Comparison of ENCODE assay signal across 14 cellular contexts in the genomic region with DNA sequence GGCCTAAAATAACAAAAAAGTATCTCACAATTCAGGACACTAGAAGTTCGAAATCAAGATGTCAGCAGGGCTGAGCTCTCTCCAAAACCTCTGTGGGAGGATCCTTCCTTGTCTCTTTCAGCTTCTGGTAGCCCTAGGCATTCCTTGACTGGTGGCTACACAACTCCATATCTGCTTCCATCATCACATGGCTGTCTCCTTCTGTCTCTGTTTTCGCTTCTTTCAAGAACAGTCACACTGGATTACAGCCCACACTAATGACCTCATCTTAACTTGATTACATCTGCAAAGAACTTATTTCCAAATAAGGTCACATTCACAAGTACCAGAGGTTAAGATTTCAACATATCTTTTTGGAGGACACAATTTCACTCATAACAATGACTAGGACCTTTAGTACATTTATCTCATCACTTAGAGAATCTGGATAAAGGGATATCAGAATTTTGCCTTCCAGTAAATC.
A peak's percentile ranks its signal among the peaks of the same experiment; 100 is the strongest.
DNase-seq lines count a peak whose midpoint lies in the region; ATAC-seq and TF ChIP-seq lines count a peak whose summit lies in the region.
"Had no signal": no experiment of that assay in that cellular context is flagged by ENCODE, and none has a peak within 500 bp of the region (broad histone marks: within the 10 kb centered on the region; RNA-seq: fewer than 3 reads in every experiment).

No MANE protein-coding gene starts in this region.

- H3K27ac Mint-ChIP-seq in neural progenitor cell = no peak overlapping the region
- H3K27ac Mint-ChIP-seq: activated CD4-positive, alpha-beta T cell treated with anti-CD3 and anti-CD28 coated beads, Interleukin-2, amount 10 ng/mL, durations not matched to agents 7 days and 5 days; activated naive CD4-positive, alpha-beta T cell treated with anti-CD3 and anti-CD28 coated beads, Interleukin-2, amount 50 U/mL, for 72 hours; endodermal cell; immature natural killer cell had no signal

- H3K9me2 ChIP-seq in HCT116 (ENCODE audit: insufficient read depth) = no peaks in the 10 kb centered on the region

- in situ Hi-C loops in transverse colon (cut with MboI; ENCODE audit: low pct_ligation_motif_present in 1 of 4, low pct_unique_long_range_greater_than_20kb in 1 of 4, low sequenced_read_pairs in 3 of 4) = no loop called here

- TF ChIP-seq RAD21 in HCT116 (IDR thresholded peaks at IDR 0.05; ENCODE audit: low read depth) = no peak

- BruUV-seq in HCT116 (replicated peaks; lab: Mats Ljungman, UMichigan) = no TSS peak

- H3K27me3 ChIP-seq in HCT116 (ENCODE audit: insufficient read depth, low read length) (no peaks in the 10 kb centered on the region), transverse colon (no peaks in the 10 kb centered on the region), neural progenitor cell (no peaks in the 10 kb centered on the region)
- H3K27me3 ChIP-seq: neutrophil had no signal

- peaks cover 6% of the 10 kb centered on the region for H3K27me3 Mint-ChIP-seq in neural progenitor cell (ENCODE audit: insufficient read depth, low read depth)

- no peaks in the 10 kb centered on the region for H3K4me1 ChIP-seq in HCT116 (ENCODE audit: control insufficient read depth in 1 of 2, insufficient read depth in 2 of 2, low read length in 2 of 2)
- no peaks in the 10 kb centered on the region for H3K4me1 ChIP-seq in transverse colon
- no peaks in the 10 kb centered on the region for H3K4me1 ChIP-seq in neural progenitor cell

- H3K79me2 ChIP-seq in HCT116 (ENCODE audit: insufficient read depth, low read length) (no peaks in the 10 kb centered on the region), neural progenitor cell (ENCODE audit: low read depth) (no peaks in the 10 kb centered on the region)

- POLR2A ChIA-PET in HCT116 (lab: Charles Lee) = no interaction called here

- TF ChIP-seq EP300 in transverse colon (IDR thresholded peaks at IDR 0.05; ENCODE audit: low read depth) = no peak

- RAD21 ChIA-PET in HCT116 (lab: Charles Lee; ENCODE audit: low non-redundant PET in 1 of 2, low total read pairs in 2 of 2, uncharacterized antibody in 2 of 2, unreplicated experiment in 2 of 2) = no interaction called here

- CTCF ChIA-PET in HCT116 (lab: Charles Lee) = no interaction called here

- no peak for ATAC-seq in HCT116
- ATAC-seq: activated naive CD4-positive, alpha-beta T cell treated with anti-CD3 and anti-CD28 coated beads, Interleukin-2, amount 50 U/mL, for 72 hours had no signal

- intact Hi-C loops in HCT116 (cut with micrococcal nuclease) = no loop called here
- intact Hi-C loops in transverse colon (cut with DNase I; ENCODE audit: low total_unique reads) = no loop called here

- WGBS in transverse colon (ENCODE audit: low coverage in 1 of 2), 2 donors = 66 to 77% methylated on average over 2 of the region's 2 CpGs

- H3K4me3 Mint-ChIP-seq in neural progenitor cell = no peak overlapping the region
- H3K4me3 Mint-ChIP-seq: activated CD4-positive, alpha-beta T cell treated with anti-CD3 and anti-CD28 coated beads, Interleukin-2, amount 10 ng/mL, durations not matched to agents 7 days and 5 days; endodermal cell; immature natural killer cell had no signal

- no peaks in the 10 kb centered on the region for H3F3A ChIP-seq in neural progenitor cell (ENCODE audit: low read depth)

- H3K9me3 Mint-ChIP-seq in neural progenitor cell = peaks cover 8% of the 10 kb centered on the region

- peaks cover 0 to 18% of the 10 kb centered on the region in 2 experiments; a peak in 1 of 4 replicates for H3K9me3 ChIP-seq in HCT116 (ENCODE audit: control insufficient read depth in 1 of 2, insufficient read depth in 1 of 2, low read depth in 1 of 2, low read length in 2 of 2)
- H3K9me3 ChIP-seq in transverse colon = no peaks in the 10 kb centered on the region
- H3K9me3 ChIP-seq in neural progenitor cell (ENCODE audit: low read depth) = no peaks in the 10 kb centered on the region
- H3K9me3 ChIP-seq: neutrophil had no signal

- no peak overlapping the region for H3K4me2 ChIP-seq in HCT116 (ENCODE audit: low read length)
- H3K4me2 ChIP-seq in neural progenitor cell = no peak overlapping the region

- H3K36me3 Mint-ChIP-seq in neural progenitor cell = no peaks in the 10 kb centered on the region
- H3K36me3 Mint-ChIP-seq: activated naive CD4-positive, alpha-beta T cell treated with anti-CD3 and anti-CD28 coated beads, Interleukin-2, amount 50 U/mL, for 72 hours; immature natural killer cell had no signal

- H3K9ac ChIP-seq in HCT116 (ENCODE audit: low read length) (no peak overlapping the region), neural progenitor cell (no peak overlapping the region)

- TF ChIP-seq POLR2A in HCT116 (IDR thresholded peaks at IDR 0.05; ENCODE audit: borderline replicate concordance, extremely low read depth, insufficient read depth, insufficient read length) = no peak
- TF ChIP-seq POLR2A in transverse colon (IDR thresholded peaks at IDR 0.05) = no peak

- H2AFZ ChIP-seq in HCT116 (ENCODE audit: low read depth, low read length, poor library complexity, severe bottlenecking) = no peak overlapping the region
- no peak overlapping the region for H2AFZ ChIP-seq in neural progenitor cell (replicated peaks)

- H4K20me1 ChIP-seq in HCT116 (ENCODE audit: insufficient read depth) (no peaks in the 10 kb centered on the region), neural progenitor cell (ENCODE audit: low read depth) (no peaks in the 10 kb centered on the region)

- TF ChIP-seq CTCF in HCT116 (IDR thresholded peaks at IDR 0.05 in 2 of 3, conservative IDR thresholded peaks at IDR 0.05 in 1 of 3; ENCODE audit: borderline replicate concordance in 1 of 3, insufficient read depth in 1 of 3, low read depth in 2 of 3, low read length in 2 of 3) (no peak), transverse colon (IDR thresholded peaks at IDR 0.05) (no peak), neural progenitor cell (IDR thresholded peaks at IDR 0.05) (no peak), GM10266 (IDR thresholded peaks at IDR 0.05; ENCODE audit: control insufficient read depth, insufficient read depth, low read depth, missing control alignments) (no peak)

- H3K36me3 ChIP-seq in HCT116 (ENCODE audit: control insufficient read depth in 1 of 2, insufficient read depth in 2 of 2, low read length in 2 of 2) (peaks cover 0 to 7% of the 10 kb centered on the region in 2 experiments; a peak in 1 of 4 replicates), transverse colon (no peaks in the 10 kb centered on the region), neural progenitor cell (no peaks in the 10 kb centered on the region)
- H3K36me3 ChIP-seq: neutrophil had no signal

- H3K27ac ChIP-seq in HCT116 (ENCODE audit: low read depth, low read length) (no peak overlapping the region), transverse colon (peak overlapping the region in 3 of 4 donors; percentile 18 to 36 (median 28)), neural progenitor cell (no peak overlapping the region)
- H3K27ac ChIP-seq: neutrophil had no signal

- no peak overlapping the region for H3K4me3 ChIP-seq in HCT116 (replicated peaks in 1 of 2; ENCODE audit: low read depth in 1 of 2, low read length in 2 of 2)
- H3K4me3 ChIP-seq in transverse colon = no peak overlapping the region
- no peak overlapping the region for H3K4me3 ChIP-seq in neural progenitor cell

- no peak for DNase-seq in HCT116 (ENCODE audit: low read depth, low spot score)
- peak; percentile 60 for DNase-seq in astrocyte of the hippocampus (ENCODE audit: low read depth, low spot score)
- peak; percentile 2 for DNase-seq in hepatic stellate cell (ENCODE audit: low spot score)
- no peak for DNase-seq in transverse colon
- DNase-seq in neural progenitor cell (ENCODE audit: low spot score) = no peak
- DNase-seq in glomerular visceral epithelial cell (ENCODE audit: extremely low spot score) = no peak
- DNase-seq in GM10266 (ENCODE audit: extremely low spot score) = no peak
- DNase-seq: activated CD4-positive, alpha-beta T cell treated with anti-CD3 and anti-CD28 coated beads, Interleukin-2, amount 10 ng/mL, durations not matched to agents 7 days and 5 days; endodermal cell; GF-D8; immature natural killer cell; NCI-H69 had no signal

- no peaks in the 10 kb centered on the region for H3K4me1 Mint-ChIP-seq in neural progenitor cell
- H3K4me1 Mint-ChIP-seq: activated CD4-positive, alpha-beta T cell treated with anti-CD3 and anti-CD28 coated beads, Interleukin-2, amount 10 ng/mL, durations not matched to agents 7 days and 5 days; endodermal cell; immature natural killer cell had no signal

TF ChIP-seq in HCT116, 20 proteins besides CTCF, POLR2A, EP300 and RAD21:
- TF ChIP-seq ZBTB33 (IDR thresholded peaks at IDR 0.05; ENCODE audit: extremely low read depth, insufficient replicate concordance, low read length) (no peak), SRF (IDR thresholded peaks at IDR 0.05; ENCODE audit: low read depth) (peak; percentile 26; the same call in 1 of the 2 replicates), EZH2phosphoT487 (IDR thresholded peaks at IDR 0.05; ENCODE audit: borderline replicate concordance) (no peak)
TF ChIP-seq in HCT116: peak in this region for 1.

Comparison
In these comparisons a context has a peak if more than half of its experiments do, and no peak if none do; other contexts are left out.
1. DNase-seq: peak in astrocyte of the hippocampus (single experiment) and hepatic stellate cell (single experiment); none in HCT116 (single experiment), transverse colon (single experiment), neural progenitor cell (single experiment), glomerular visceral epithelial cell (single experiment) and GM10266 (single experiment).
2. H3K27ac ChIP-seq: peak in transverse colon (3 of 4); none in HCT116 (single experiment) and neural progenitor cell (single experiment).